1 cellular context compared by ENCODE assay signal in the genomic region with DNA sequence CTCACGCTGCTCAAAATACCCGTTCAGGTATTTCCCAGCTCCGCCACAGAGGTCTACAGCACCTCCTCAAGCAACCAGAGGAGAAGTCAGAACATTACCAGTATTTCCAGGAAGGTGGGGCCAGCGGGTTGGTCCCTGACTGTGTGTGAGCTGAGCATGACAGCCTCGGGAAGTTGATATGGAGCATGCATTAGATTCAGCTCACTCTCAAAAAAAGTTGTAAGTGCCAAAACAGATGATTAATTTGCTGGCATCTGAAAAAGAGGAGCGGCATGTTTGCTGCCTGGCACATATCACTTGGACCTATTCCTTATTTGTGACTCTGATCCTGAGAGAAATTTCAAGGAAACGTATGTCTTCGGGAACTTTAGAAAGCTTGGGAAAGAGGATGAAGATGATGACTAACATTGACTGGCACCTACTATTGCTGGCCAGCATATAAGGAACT.
TF ChIP-seq lines count a peak whose summit lies in the region.

No MANE protein-coding gene starts in this region.

TF ChIP-seq in GM23338, 12 proteins besides CTCF, POLR2A, EP300 and RAD21 (continued from another document):
- TF ChIP-seq, protein P1, sequence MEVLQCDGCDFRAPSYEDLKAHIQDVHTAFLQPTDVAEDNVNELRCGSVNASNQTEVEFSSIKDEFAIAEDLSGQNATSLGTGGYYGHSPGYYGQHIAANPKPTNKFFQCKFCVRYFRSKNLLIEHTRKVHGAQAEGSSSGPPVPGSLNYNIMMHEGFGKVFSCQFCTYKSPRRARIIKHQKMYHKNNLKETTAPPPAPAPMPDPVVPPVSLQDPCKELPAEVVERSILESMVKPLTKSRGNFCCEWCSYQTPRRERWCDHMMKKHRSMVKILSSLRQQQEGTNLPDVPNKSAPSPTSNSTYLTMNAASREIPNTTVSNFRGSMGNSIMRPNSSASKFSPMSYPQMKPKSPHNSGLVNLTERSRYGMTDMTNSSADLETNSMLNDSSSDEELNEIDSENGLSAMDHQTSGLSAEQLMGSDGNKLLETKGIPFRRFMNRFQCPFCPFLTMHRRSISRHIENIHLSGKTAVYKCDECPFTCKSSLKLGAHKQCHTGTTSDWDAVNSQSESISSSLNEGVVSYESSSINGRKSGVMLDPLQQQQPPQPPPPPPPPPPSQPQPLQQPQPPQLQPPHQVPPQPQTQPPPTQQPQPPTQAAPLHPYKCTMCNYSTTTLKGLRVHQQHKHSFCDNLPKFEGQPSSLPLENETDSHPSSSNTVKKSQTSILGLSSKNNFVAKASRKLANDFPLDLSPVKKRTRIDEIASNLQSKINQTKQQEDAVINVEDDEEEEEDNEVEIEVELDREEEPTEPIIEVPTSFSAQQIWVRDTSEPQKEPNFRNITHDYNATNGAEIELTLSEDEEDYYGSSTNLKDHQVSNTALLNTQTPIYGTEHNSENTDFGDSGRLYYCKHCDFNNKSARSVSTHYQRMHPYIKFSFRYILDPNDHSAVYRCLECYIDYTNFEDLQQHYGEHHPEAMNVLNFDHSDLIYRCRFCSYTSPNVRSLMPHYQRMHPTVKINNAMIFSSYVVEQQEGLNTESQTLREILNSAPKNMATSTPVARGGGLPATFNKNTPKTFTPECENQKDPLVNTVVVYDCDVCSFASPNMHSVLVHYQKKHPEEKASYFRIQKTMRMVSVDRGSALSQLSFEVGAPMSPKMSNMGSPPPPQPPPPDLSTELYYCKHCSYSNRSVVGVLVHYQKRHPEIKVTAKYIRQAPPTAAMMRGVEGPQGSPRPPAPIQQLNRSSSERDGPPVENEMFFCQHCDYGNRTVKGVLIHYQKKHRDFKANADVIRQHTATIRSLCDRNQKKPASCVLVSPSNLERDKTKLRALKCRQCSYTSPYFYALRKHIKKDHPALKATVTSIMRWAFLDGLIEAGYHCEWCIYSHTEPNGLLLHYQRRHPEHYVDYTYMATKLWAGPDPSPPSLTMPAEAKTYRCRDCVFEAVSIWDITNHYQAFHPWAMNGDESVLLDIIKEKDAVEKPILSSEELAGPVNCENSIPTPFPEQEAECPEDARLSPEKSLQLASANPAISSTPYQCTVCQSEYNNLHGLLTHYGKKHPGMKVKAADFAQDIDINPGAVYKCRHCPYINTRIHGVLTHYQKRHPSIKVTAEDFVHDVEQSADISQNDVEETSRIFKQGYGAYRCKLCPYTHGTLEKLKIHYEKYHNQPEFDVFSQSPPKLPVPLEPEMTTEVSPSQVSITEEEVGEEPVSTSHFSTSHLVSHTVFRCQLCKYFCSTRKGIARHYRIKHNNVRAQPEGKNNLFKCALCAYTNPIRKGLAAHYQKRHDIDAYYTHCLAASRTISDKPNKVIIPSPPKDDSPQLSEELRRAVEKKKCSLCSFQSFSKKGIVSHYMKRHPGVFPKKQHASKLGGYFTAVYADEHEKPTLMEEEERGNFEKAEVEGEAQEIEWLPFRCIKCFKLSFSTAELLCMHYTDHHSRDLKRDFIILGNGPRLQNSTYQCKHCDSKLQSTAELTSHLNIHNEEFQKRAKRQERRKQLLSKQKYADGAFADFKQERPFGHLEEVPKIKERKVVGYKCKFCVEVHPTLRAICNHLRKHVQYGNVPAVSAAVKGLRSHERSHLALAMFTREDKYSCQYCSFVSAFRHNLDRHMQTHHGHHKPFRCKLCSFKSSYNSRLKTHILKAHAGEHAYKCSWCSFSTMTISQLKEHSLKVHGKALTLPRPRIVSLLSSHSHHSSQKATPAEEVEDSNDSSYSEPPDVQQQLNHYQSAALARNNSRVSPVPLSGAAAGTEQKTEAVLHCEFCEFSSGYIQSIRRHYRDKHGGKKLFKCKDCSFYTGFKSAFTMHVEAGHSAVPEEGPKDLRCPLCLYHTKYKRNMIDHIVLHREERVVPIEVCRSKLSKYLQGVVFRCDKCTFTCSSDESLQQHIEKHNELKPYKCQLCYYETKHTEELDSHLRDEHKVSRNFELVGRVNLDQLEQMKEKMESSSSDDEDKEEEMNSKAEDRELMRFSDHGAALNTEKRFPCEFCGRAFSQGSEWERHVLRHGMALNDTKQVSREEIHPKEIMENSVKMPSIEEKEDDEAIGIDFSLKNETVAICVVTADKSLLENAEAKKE (CRISPR knock-in tag; IDR thresholded peaks at IDR 0.05): peak; percentile 70; the same call in 1 of the 2 replicates
